ENCODE assay signal across 35 cellular contexts in the genomic region with DNA sequence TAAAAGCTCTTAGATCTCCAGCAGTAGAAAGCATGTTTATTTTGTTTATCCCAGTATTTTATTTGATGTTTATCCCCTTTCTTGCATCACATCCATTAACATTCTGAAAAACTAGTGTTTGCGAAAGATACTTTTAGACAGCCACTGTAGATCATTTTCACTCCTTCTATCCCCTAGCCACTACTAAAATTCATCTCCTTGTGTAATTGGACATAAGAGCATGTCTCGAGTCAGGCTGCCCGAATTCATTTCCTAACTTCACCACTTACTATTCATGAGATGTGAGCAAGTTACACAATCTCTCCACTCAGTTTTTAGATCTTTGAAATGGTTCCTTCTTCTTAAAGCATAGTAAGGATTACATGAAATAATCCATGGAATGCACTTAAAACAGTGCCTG.
"Had no signal": no experiment of that assay in that cellular context is flagged by ENCODE, and none has a peak within 500 bp of the region (broad histone marks: within the 10 kb centered on the region; RNA-seq: fewer than 3 reads in every experiment).

No MANE protein-coding gene starts in this region.

- H3K4me3 ChIP-seq: coronary artery, dorsolateral prefrontal cortex, esophagus squamous epithelium had no signal

- H3K36me3 Mint-ChIP-seq: activated CD4-positive, alpha-beta memory T cell treated with anti-CD3 and anti-CD28 coated beads for 36 hours; activated CD8-positive, alpha-beta memory T cell treated with anti-CD3 and anti-CD28 coated beads, Interleukin-2, amount 10 ng/mL, durations not matched to agents 7 days and 5 days; activated naive CD8-positive, alpha-beta T cell had no signal

- FAIRE-seq: astrocyte, bronchial epithelial cell, frontal cortex had no signal

- H3K4me1 Mint-ChIP-seq: activated CD4-positive, alpha-beta T cell treated with anti-CD3 and anti-CD28 coated beads for 36 hours; activated CD4-positive, alpha-beta T cell treated with anti-CD3 and anti-CD28 coated beads, Interleukin-2, amount 10 ng/mL, durations not matched to agents 24 days and 14 days; activated CD8-positive, alpha-beta memory T cell treated with anti-CD3 and anti-CD28 coated beads, Interleukin-2, amount 10 ng/mL, durations not matched to agents 7 days and 5 days; activated T-helper 17 cell treated with anti-CD3 and anti-CD28 coated beads, Interleukin-2, amount 50 U/mL, for 72 hours; central memory CD8-positive, alpha-beta T cell; endodermal cell; T-helper 17 cell had no signal

- DNase-seq: activated CD4-positive, alpha-beta memory T cell treated with anti-CD3 and anti-CD28 coated beads for 36 hours; activated CD4-positive, alpha-beta T cell treated with anti-CD3 and anti-CD28 coated beads for 36 hours; activated CD4-positive, alpha-beta T cell treated with anti-CD3 and anti-CD28 coated beads, Interleukin-2, amount 10 ng/mL, durations not matched to agents 24 days and 14 days; activated CD4-positive, CD25-positive, alpha-beta regulatory T cell; activated CD4-positive, CD25-positive, alpha-beta regulatory T cell treated with anti-CD3 and anti-CD28 coated beads, Interleukin-2, amount 50 U/mL, for 72 hours; activated CD8-positive, alpha-beta memory T cell treated with anti-CD3 and anti-CD28 coated beads, Interleukin-2, amount 10 ng/mL, durations not matched to agents 7 days and 5 days; activated CD8-positive, alpha-beta memory T cell treated with anti-CD3 and anti-CD28 coated beads, Interleukin-2, amount 50 U/mL, for 4 hours; activated CD8-positive, alpha-beta T cell treated with anti-CD3 and anti-CD28 coated beads, Interleukin-2, amount 10 ng/mL, durations not matched to agents 7 days and 5 days; activated effector memory CD4-positive, alpha-beta T cell treated with Interleukin-2 at 50 U/mL for 16 hours; activated gamma-delta T cell treated with Interleukin-2 at 50 U/mL for 16 hours; activated naive CD4-positive, alpha-beta T cell treated with anti-CD3 and anti-CD28 coated beads, Interleukin-2, amount 50 U/mL, for 16 hours; activated naive CD4-positive, alpha-beta T cell treated with Interleukin-2 at 50 U/mL for 16 hours; activated T-cell treated with anti-CD3 and anti-CD28 coated beads, Interleukin-2, amount 50 U/mL, for 4 hours; amniotic stem cell; anterior cingulate cortex; brain microvascular endothelial cell; dorsolateral prefrontal cortex; effector memory CD4-positive, alpha-beta T cell; endodermal cell; erythroblast; esophagus squamous epithelium; foreskin fibroblast; head of caudate nucleus; T-helper 1 cell; T-helper 17 cell; T1000 had no signal

- ATAC-seq: activated CD4-positive, alpha-beta T cell treated with anti-CD3 and anti-CD28 coated beads for 36 hours; activated CD8-positive, alpha-beta memory T cell treated with anti-CD3 and anti-CD28 coated beads, Interleukin-2, amount 10 ng/mL, durations not matched to agents 7 days and 5 days; activated CD8-positive, alpha-beta T cell treated with anti-CD3 and anti-CD28 coated beads, Interleukin-2, amount 10 ng/mL, durations not matched to agents 7 days and 5 days; activated T-cell treated with anti-CD3 and anti-CD28 coated beads, Interleukin-2, amount 50 U/mL, for 4 hours; activated T-helper 17 cell treated with anti-CD3 and anti-CD28 coated beads, Interleukin-2, amount 50 U/mL, for 72 hours; T-helper 17 cell had no signal

- H3K27ac Mint-ChIP-seq: activated CD4-positive, alpha-beta memory T cell treated with anti-CD3 and anti-CD28 coated beads for 36 hours; activated CD4-positive, alpha-beta T cell treated with anti-CD3 and anti-CD28 coated beads for 36 hours; activated CD4-positive, alpha-beta T cell treated with anti-CD3 and anti-CD28 coated beads, Interleukin-2, amount 10 ng/mL, durations not matched to agents 24 days and 14 days; activated CD8-positive, alpha-beta memory T cell treated with anti-CD3 and anti-CD28 coated beads, Interleukin-2, amount 10 ng/mL, durations not matched to agents 7 days and 5 days; activated CD8-positive, alpha-beta T cell treated with anti-CD3 and anti-CD28 coated beads, Interleukin-2, amount 10 ng/mL, durations not matched to agents 7 days and 5 days; activated naive CD8-positive, alpha-beta T cell; activated T-helper 17 cell treated with anti-CD3 and anti-CD28 coated beads, Interleukin-2, amount 50 U/mL, for 72 hours; dendritic cell treated with granulocyte-macrophage colony-stimulating factor and Interleukin-4, amounts not matched to agents 40 ng/mL and 50 ng/mL, for 4 days; endodermal cell; T-helper 17 cell; T-helper 2 cell treated with Interferon-gamma antibody and Interleukin-4, amounts not matched to agents 5 μg/mL and 100 μg/mL, for 36 hours had no signal

- H3K4me3 Mint-ChIP-seq: activated CD4-positive, alpha-beta memory T cell treated with anti-CD3 and anti-CD28 coated beads for 36 hours; activated CD4-positive, alpha-beta T cell treated with anti-CD3 and anti-CD28 coated beads for 36 hours; activated CD4-positive, alpha-beta T cell treated with anti-CD3 and anti-CD28 coated beads, Interleukin-2, amount 10 ng/mL, durations not matched to agents 24 days and 14 days; activated CD8-positive, alpha-beta memory T cell treated with anti-CD3 and anti-CD28 coated beads, Interleukin-2, amount 10 ng/mL, durations not matched to agents 7 days and 5 days; activated CD8-positive, alpha-beta T cell treated with anti-CD3 and anti-CD28 coated beads, Interleukin-2, amount 10 ng/mL, durations not matched to agents 7 days and 5 days; activated naive CD8-positive, alpha-beta T cell; activated T-cell treated with anti-CD3 and anti-CD28 coated beads, Interleukin-2, amount 50 U/mL, for 4 hours; activated T-helper 17 cell treated with anti-CD3 and anti-CD28 coated beads, Interleukin-2, amount 50 U/mL, for 72 hours; central memory CD8-positive, alpha-beta T cell; dendritic cell treated with granulocyte-macrophage colony-stimulating factor and Interleukin-4, amounts not matched to agents 40 ng/mL and 50 ng/mL, for 4 days; endodermal cell; T-helper 17 cell; T-helper 2 cell treated with Interferon-gamma antibody and Interleukin-4, amounts not matched to agents 5 μg/mL and 100 μg/mL, for 36 hours had no signal

- H3K9me3 Mint-ChIP-seq: activated CD4-positive, alpha-beta memory T cell treated with anti-CD3 and anti-CD28 coated beads for 36 hours; activated CD4-positive, alpha-beta T cell treated with anti-CD3 and anti-CD28 coated beads, Interleukin-2, amount 10 ng/mL, durations not matched to agents 24 days and 14 days; activated T-cell treated with anti-CD3 and anti-CD28 coated beads, Interleukin-2, amount 50 U/mL, for 4 hours; activated T-helper 17 cell treated with anti-CD3 and anti-CD28 coated beads, Interleukin-2, amount 50 U/mL, for 72 hours; central memory CD8-positive, alpha-beta T cell had no signal

- H3K27me3 Mint-ChIP-seq: activated CD4-positive, alpha-beta T cell treated with anti-CD3 and anti-CD28 coated beads for 36 hours; activated naive CD8-positive, alpha-beta T cell; dendritic cell treated with granulocyte-macrophage colony-stimulating factor and Interleukin-4, amounts not matched to agents 40 ng/mL and 50 ng/mL, for 4 days; T-helper 17 cell had no signal
